17 cellular contexts compared by ENCODE assay signal in the genomic region with DNA sequence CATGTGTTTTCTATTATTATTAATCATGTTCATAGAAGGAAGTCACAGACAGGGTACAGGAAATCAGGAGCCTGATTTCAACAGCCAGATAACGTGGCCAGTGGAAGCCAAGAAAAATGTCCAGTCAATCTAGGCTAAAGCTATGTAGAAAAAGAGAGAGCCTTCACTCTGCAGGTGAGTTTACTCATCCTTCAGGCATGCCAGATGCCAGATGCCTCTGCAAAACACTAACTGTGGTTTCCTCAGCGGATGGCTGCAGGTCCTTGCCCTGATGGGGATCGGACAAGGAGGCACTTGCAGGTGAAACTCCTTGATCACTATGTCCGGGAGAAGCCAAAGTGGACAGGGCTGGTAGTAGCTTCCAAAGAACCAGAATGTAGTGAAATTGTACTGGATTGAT.
"Had no signal": no experiment of that assay in that cellular context is flagged by ENCODE, and none has a peak within 500 bp of the region (broad histone marks: within the 10 kb centered on the region; RNA-seq: fewer than 3 reads in every experiment).

No MANE protein-coding gene starts in this region.

- H3K36me3 ChIP-seq: cardiac muscle cell, neutrophil, ovary, prostate gland, right atrium auricular region, vagina had no signal

- H3K4me3 ChIP-seq: cardiac muscle cell, ovary, prostate gland, right atrium auricular region, vagina had no signal

- H3K9me3 ChIP-seq: neutrophil, ovary, prostate gland, right atrium auricular region, vagina had no signal

- ATAC-seq: activated T-cell treated with anti-CD3 and anti-CD28 coated beads, Interleukin-2, amount 50 U/mL, for 4 hours; left ventricle myocardium superior; WTC11 had no signal

- H3K27ac ChIP-seq: cardiac muscle cell, neutrophil, ovary, prostate gland, right atrium auricular region, vagina had no signal

- DNase-seq: activated CD8-positive, alpha-beta memory T cell treated with anti-CD3 and anti-CD28 coated beads, Interleukin-2, amount 50 U/mL, for 48 hours; activated naive CD4-positive, alpha-beta T cell treated with Interleukin-2 at 50 U/mL for 16 hours; activated naive CD8-positive, alpha-beta T cell treated with anti-CD3 and anti-CD28 coated beads for 36 hours; activated T-cell treated with anti-CD3 and anti-CD28 coated beads, Interleukin-2, amount 50 U/mL, for 4 hours; cortex of kidney; erythroblast; foreskin fibroblast; left ventricle myocardium superior; ovary; stimulated activated CD4-positive, alpha-beta T cell treated with anti-CD3 and anti-CD28 coated beads, Interleukin-4, amount 100 ng/mL, for 24 hours; T-helper 9 cell had no signal
